ENCODE assay signal across 19 cellular contexts in the genomic region with DNA sequence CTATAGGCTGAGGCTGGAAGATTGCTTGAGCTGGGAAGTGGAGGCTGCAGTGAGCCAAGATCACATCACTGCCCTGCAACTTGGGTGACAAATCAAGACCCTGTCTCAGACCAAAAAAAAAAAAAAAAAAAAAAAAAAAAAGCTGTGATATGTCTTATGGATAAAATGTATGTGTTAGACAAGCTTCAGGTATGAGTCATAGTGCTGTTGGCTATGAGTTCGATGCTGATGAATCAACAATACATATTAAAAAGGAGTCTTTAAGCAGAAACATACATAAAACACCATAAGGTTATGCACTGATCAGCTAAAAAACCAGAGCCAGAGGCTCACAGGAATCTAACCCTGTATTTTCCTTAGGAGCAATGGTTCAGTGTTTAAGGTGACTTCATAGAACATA.
"Had no signal": no experiment of that assay in that cellular context is flagged by ENCODE, and none has a peak within 500 bp of the region (broad histone marks: within the 10 kb centered on the region; RNA-seq: fewer than 3 reads in every experiment).

No MANE protein-coding gene starts in this region.

- H3K4me1 ChIP-seq: uterus had no signal

- DNase-seq: activated CD4-positive, alpha-beta T cell treated with anti-CD3 and anti-CD28 coated beads, Interleukin-2, amount 10 ng/mL, durations not matched to agents 24 days and 14 days; activated CD8-positive, alpha-beta T cell treated with anti-CD3 and anti-CD28 coated beads for 36 hours; activated naive CD4-positive, alpha-beta T cell treated with anti-CD3 and anti-CD28 coated beads, Interleukin-2, amount 10 ng/mL, durations not matched to agents 7 days and 5 days; activated naive CD8-positive, alpha-beta T cell treated with anti-CD3 and anti-CD28 coated beads, Interleukin-2, amount 50 U/mL, for 24 hours; activated T-cell treated with anti-CD3 and anti-CD28 coated beads, Interleukin-2, amount 50 U/mL, for 4 hours; anterior cingulate cortex; cerebellar nuclear complex; cortex of kidney; heart right ventricle; immature natural killer cell; mesenchymal stem cell; mucosa of descending colon; naive B cell; stimulated activated naive CD4-positive, alpha-beta T cell treated with Interleukin-2 at 50 U/mL for 16 hours; T1000; tibial artery; uterus had no signal

- H3K27me3 ChIP-seq: esophagus muscularis mucosa, heart right ventricle, tibial artery, uterus had no signal

- ATAC-seq: activated CD8-positive, alpha-beta T cell treated with anti-CD3 and anti-CD28 coated beads for 36 hours; activated naive CD8-positive, alpha-beta T cell treated with anti-CD3 and anti-CD28 coated beads, Interleukin-2, amount 50 U/mL, for 24 hours; activated T-cell treated with anti-CD3 and anti-CD28 coated beads, Interleukin-2, amount 50 U/mL, for 4 hours; gastroesophageal sphincter; heart right ventricle; mucosa of descending colon had no signal

- H3K36me3 ChIP-seq: esophagus muscularis mucosa, gastroesophageal sphincter, heart right ventricle, tibial artery, uterus had no signal

- H3K9me3 ChIP-seq: esophagus muscularis mucosa, gastroesophageal sphincter, heart right ventricle, mucosa of descending colon, tibial artery, uterus had no signal

- H3K27ac ChIP-seq: esophagus muscularis mucosa, gastroesophageal sphincter, heart right ventricle, tibial artery, uterus had no signal

- H3K4me3 ChIP-seq: esophagus muscularis mucosa, gastroesophageal sphincter, heart right ventricle, mucosa of descending colon, tibial artery, uterus had no signal
